15 cellular contexts compared by ENCODE assay signal in genomic region chr17:56023851-56024250, GRCh38.
"Had no signal": no experiment of that assay in that cellular context is flagged by ENCODE, and none has a peak within 500 bp of the region (broad histone marks: within the 10 kb centered on the region; RNA-seq: fewer than 3 reads in every experiment).

No MANE protein-coding gene starts in this region.

- H3K4me1 Mint-ChIP-seq: naive thymus-derived CD8-positive, alpha-beta T cell had no signal

- H3K4me1 ChIP-seq: parathyroid adenoma had no signal

- DNase-seq: activated CD4-positive, CD25-positive, alpha-beta regulatory T cell treated with anti-CD3 and anti-CD28 coated beads, Interleukin-2, amount 50 U/mL, for 72 hours; activated CD8-positive, alpha-beta memory T cell treated with anti-CD3 and anti-CD28 coated beads for 24 hours; activated effector memory CD4-positive, alpha-beta T cell treated with anti-CD3 and anti-CD28 coated beads, Interleukin-2, amount 50 U/mL, for 16 hours; effector memory CD4-positive, alpha-beta T cell; foreskin fibroblast; glutamatergic neuron; mesenchymal stem cell; naive thymus-derived CD8-positive, alpha-beta T cell; retina; stimulated activated CD4-positive, alpha-beta T cell treated with anti-CD3 and anti-CD28 coated beads, Interleukin-4, amount 100 ng/mL, for 1 hour; stimulated activated naive B cell treated with anti-CD40 and anti-IgM and Interleukin-4, amounts not matched to agents 10 μg/mL and 1 μg/mL and 100 μg/mL, for 72 hours; T1000; trophoblast cell had no signal

- H3K9me3 Mint-ChIP-seq: dendritic cell treated with granulocyte-macrophage colony-stimulating factor and Interleukin-4, amounts not matched to agents 40 ng/mL and 50 ng/mL, for 4 days; naive thymus-derived CD8-positive, alpha-beta T cell; stimulated activated naive B cell treated with anti-CD40 and anti-IgM and Interleukin-4, amounts not matched to agents 10 μg/mL and 1 μg/mL and 100 μg/mL, for 72 hours had no signal

- H3K27ac ChIP-seq: parathyroid adenoma had no signal

- H3K36me3 Mint-ChIP-seq: naive thymus-derived CD8-positive, alpha-beta T cell; stimulated activated naive B cell treated with anti-CD40 and anti-IgM and Interleukin-4, amounts not matched to agents 10 μg/mL and 1 μg/mL and 100 μg/mL, for 72 hours had no signal

- H3K27me3 Mint-ChIP-seq: dendritic cell treated with granulocyte-macrophage colony-stimulating factor and Interleukin-4, amounts not matched to agents 40 ng/mL and 50 ng/mL, for 4 days had no signal

- H3K4me3 Mint-ChIP-seq: dendritic cell treated with granulocyte-macrophage colony-stimulating factor and Interleukin-4, amounts not matched to agents 40 ng/mL and 50 ng/mL, for 4 days; naive thymus-derived CD8-positive, alpha-beta T cell; stimulated activated naive B cell treated with anti-CD40 and anti-IgM and Interleukin-4, amounts not matched to agents 10 μg/mL and 1 μg/mL and 100 μg/mL, for 72 hours had no signal

- H3K27ac Mint-ChIP-seq: dendritic cell treated with granulocyte-macrophage colony-stimulating factor and Interleukin-4, amounts not matched to agents 40 ng/mL and 50 ng/mL, for 4 days; naive thymus-derived CD8-positive, alpha-beta T cell; stimulated activated naive B cell treated with anti-CD40 and anti-IgM and Interleukin-4, amounts not matched to agents 10 μg/mL and 1 μg/mL and 100 μg/mL, for 72 hours had no signal
